18 cellular contexts compared by ENCODE assay signal in genomic region chr6:126614642-126615504, GRCh38.
DNase-seq lines count a peak whose midpoint lies in the region; ATAC-seq and TF ChIP-seq lines count a peak whose summit lies in the region.
"Had no signal": no experiment of that assay in that cellular context is flagged by ENCODE, and none has a peak within 500 bp of the region (broad histone marks: within the 10 kb centered on the region; RNA-seq: fewer than 3 reads in every experiment).

No MANE protein-coding gene starts in this region.

- H3K4me3 ChIP-seq in NT2/D1 (ENCODE audit: insufficient read length, low read depth) (no peak overlapping the region), gastrocnemius medialis (no peak overlapping the region)
- H3K4me3 ChIP-seq: vagina had no signal

- intact Hi-C loops in gastrocnemius medialis (cut with DNase I; ENCODE audit: low total_unique reads), result no loop called here

- TF ChIP-seq CTCF in gastrocnemius medialis (IDR thresholded peaks at IDR 0.05 in 4 of 5, conservative IDR thresholded peaks at IDR 0.05 in 1 of 5), result no peak

- no peak for TF ChIP-seq POLR2A in gastrocnemius medialis (IDR thresholded peaks at IDR 0.05)

- H3K36me3 ChIP-seq in NT2/D1 (ENCODE audit: insufficient read depth, insufficient read length, low read length) (no peaks in the 10 kb centered on the region), gastrocnemius medialis (no peaks in the 10 kb centered on the region)
- H3K36me3 ChIP-seq: vagina had no signal

- H3K9me3 ChIP-seq in NT2/D1 (ENCODE audit: insufficient read depth, low read length) (no peaks in the 10 kb centered on the region), gastrocnemius medialis (no peaks in the 10 kb centered on the region)
- H3K9me3 ChIP-seq: vagina had no signal

- in situ Hi-C loops in gastrocnemius medialis (cut with MboI; ENCODE audit: low sequenced_read_pairs in 4 of 4), result no loop called here

- H3K4me1 ChIP-seq in NT2/D1 (ENCODE audit: insufficient read depth, insufficient read length), result no peaks in the 10 kb centered on the region
- H3K4me1 ChIP-seq in gastrocnemius medialis, result no peaks in the 10 kb centered on the region
- H3K4me1 ChIP-seq: vagina had no signal

- no peak overlapping the region for H3K27ac ChIP-seq in gastrocnemius medialis
- H3K27ac ChIP-seq: vagina had no signal

- DNase-seq in COLO668 (lab: John Stamatoyannopoulos, UW; ENCODE audit: unreplicated experiment) (peak; percentile 19), NT2/D1 (ENCODE audit: low read depth, low spot score) (peak; percentile 48), gastrocnemius medialis (no peak), NCI-H446 treated with DMSO at 0.1 percent for 48 hours (lab: John Stamatoyannopoulos, UW) (no peak), dermis blood vessel endothelial cell (no peak), NAMALWA (ENCODE audit: low spot score) (no peak)
- DNase-seq: DMS79 treated with DMSO at 0.1 percent for 48 hours; effector CD8-positive, alpha-beta T cell; natural killer cell; NCI-H1092; NK-92 treated with Interleukin-12 subunit alpha and Interleukin-12 subunit beta, amount 100 ng/mL, for 24 hours; stimulated activated CD4-positive, alpha-beta T cell treated with anti-CD3 and anti-CD28 coated beads, Interleukin-4, amount 100 ng/mL, for 4 hours; stimulated activated naive B cell treated with anti-CD40 and anti-IgM and Interleukin-4, amounts not matched to agents 10 μg/mL and 1 μg/mL and 100 μg/mL, for 72 hours; T1000 had no signal

- ATAC-seq in GM18868 (IDR thresholded peaks at IDR 0.05; ENCODE audit: unreplicated experiment) (peak; percentile 89), HG02759 (IDR thresholded peaks at IDR 0.05; ENCODE audit: unreplicated experiment) (peak; percentile 72), gastrocnemius medialis (no peak)
- ATAC-seq: natural killer cell; right cardiac atrium; stimulated activated naive B cell treated with anti-CD40 and anti-IgM and Interleukin-4, amounts not matched to agents 10 μg/mL and 1 μg/mL and 100 μg/mL, for 72 hours had no signal

- no peak overlapping the region for H3K9ac ChIP-seq in NT2/D1 (ENCODE audit: insufficient read length, low read depth)

- H3K27me3 ChIP-seq in NT2/D1 (ENCODE audit: insufficient read depth, insufficient read length) (no peaks in the 10 kb centered on the region), gastrocnemius medialis (no peaks in the 10 kb centered on the region)
- H3K27me3 ChIP-seq: vagina had no signal

Comparison
In these comparisons a context has a peak if more than half of its experiments do, and no peak if none do; other contexts are left out.
1. DNase-seq: peak in COLO668 (single experiment) and NT2/D1 (single experiment); none in gastrocnemius medialis (0 of 2), NCI-H446 treated with DMSO at 0.1 percent for 48 hours (single experiment), dermis blood vessel endothelial cell (single experiment) and NAMALWA (single experiment).
2. ATAC-seq: peak in GM18868 (single experiment) and HG02759 (single experiment); none in gastrocnemius medialis (0 of 2).